ENCODE assay signal across 8 cellular contexts in genomic region chr16:3152022-3152272, GRCh38. TPM values are rescaled to one million over a fixed set of nuclear protein-coding genes. Genes with fewer than 3 reads are reported as not detected.
DNase-seq lines count a peak whose midpoint lies in the region; ATAC-seq and TF ChIP-seq lines count a peak whose summit lies in the region.

No MANE protein-coding gene starts in this region.

- no peak overlapping the region for H3K27ac ChIP-seq in A673 (ENCODE audit: low read depth, low read length, poor library complexity, severe bottlenecking)

- no peaks in the 10 kb centered on the region for H3K27me3 ChIP-seq in A673 (replicated peaks; ENCODE audit: insufficient read depth, low read depth, low read length, poor library complexity)

- H3K4me1 Mint-ChIP-seq in memory B cell = peaks cover 16% of the 10 kb centered on the region

- ATAC-seq in memory B cell (ENCODE audit: low read depth) (no peak), left colon (no peak), HG03045 (IDR thresholded peaks at IDR 0.05; ENCODE audit: unreplicated experiment) (no peak)

- no peak for TF ChIP-seq CTCF in A673 (conservative IDR thresholded peaks at IDR 0.05; ENCODE audit: low read depth, low read length)
- no peak for TF ChIP-seq CTCF in astrocyte of the spinal cord (IDR thresholded peaks at IDR 0.05; ENCODE audit: low read depth, low read length)

- DNase-seq in A673 (ENCODE audit: low spot score) (peak; percentile 76), astrocyte of the spinal cord (ENCODE audit: low read depth, low spot score) (no peak), memory B cell (ENCODE audit: low spot score in 2 of 2) (no peak), left colon (no peak), HuH-7.5 (ENCODE audit: low spot score) (no peak), kidney glomerular epithelial cell (lab: John Stamatoyannopoulos, UW) (no peak)
- DNase-seq in Jurkat, Clone E6-1 (ENCODE audit: low read depth, low spot score) = no peak

- POLR2A ChIA-PET in A673 (lab: Charles Lee; ENCODE audit: low non-redundant PET) = no interaction called here

- peaks cover 3% of the 10 kb centered on the region for H3K36me3 Mint-ChIP-seq in memory B cell

- in situ Hi-C loops in astrocyte of the spinal cord (cut with HindIII; ENCODE audit: low sequenced_read_pairs) = no loop called here

- peak overlapping the region; percentile 63 for H3K4me3 ChIP-seq in A673 (ENCODE audit: low read depth, low read length, poor library complexity, severe bottlenecking)
- peak overlapping the region; percentile 50 for H3K4me3 ChIP-seq in Jurkat, Clone E6-1 (ENCODE audit: low read length)
- peak overlapping the region; percentile 50 for H3K4me3 ChIP-seq in astrocyte of the spinal cord (ENCODE audit: low read depth, low read length)

- H3K4me1 ChIP-seq in A673 (ENCODE audit: insufficient read depth, low read length, poor library complexity, severe bottlenecking) = no peaks in the 10 kb centered on the region

- H3K36me3 ChIP-seq in A673 (ENCODE audit: insufficient read depth, low read length, poor library complexity, severe bottlenecking) = no peaks in the 10 kb centered on the region

- no TSS peak for BruUV-seq in A673 (replicated peaks; lab: Mats Ljungman, UMichigan)

- H3K4me3 Mint-ChIP-seq in memory B cell = peak overlapping the region; percentile 65

- H3K9me3 Mint-ChIP-seq in memory B cell = peaks cover 2% of the 10 kb centered on the region

- H3K9me3 ChIP-seq in A673 (ENCODE audit: low read depth, low read length, poor library complexity, severe bottlenecking) = no peaks in the 10 kb centered on the region

- intact Hi-C loops in A673 (cut with micrococcal nuclease; ENCODE audit: unreplicated experiment) = loop anchor here (10.0 kb wide), 1 partner anchor 97 kb away; no protein-coding TSS in a partner anchor
- intact Hi-C loops in left colon (cut with DNase I, micrococcal nuclease) = no loop called here

- peak overlapping the region; percentile 95 for H3K27ac Mint-ChIP-seq in memory B cell

- peaks cover 1% of the 10 kb centered on the region for H3K27me3 Mint-ChIP-seq in memory B cell

- CTCF ChIA-PET in A673 (lab: Charles Lee) = no interaction called here

RNA-seq across cellular contexts. Expression of gene ZNF213, which starts 17.1 kb away (rescaled TPM):
- total RNA-seq in A673 (2021) (16.0 and 16.1 TPM in 2 replicates), left colon (10 to 100 TPM; 12.3 to 13.8 TPM)
- 6.8 TPM for polyA plus RNA-seq in Jurkat, Clone E6-1 (2012; ENCODE audit: insufficient read depth, insufficient read length)

RNA-seq across cellular contexts. Expression of gene OR1F1, which starts 36.1 kb away (rescaled TPM):
- total RNA-seq in A673 (2021) (not detected in 2 replicates), left colon (not detected)
- polyA plus RNA-seq in Jurkat, Clone E6-1 (2012; ENCODE audit: insufficient read depth, insufficient read length) = not detected

RNA-seq across cellular contexts. Expression of gene ZNF205, which starts 39.6 kb away (rescaled TPM):
- total RNA-seq in A673 (2021) = 16.8 and 19.0 TPM in 2 replicates
- polyA plus RNA-seq in Jurkat, Clone E6-1 (2012; ENCODE audit: insufficient read depth, insufficient read length) = not detected
- total RNA-seq in left colon = 1 to 10 TPM; 8.2 to 9.6 TPM

RNA-seq across cellular contexts. Expression of gene ZSCAN10, which starts 52.9 kb away (rescaled TPM):
- total RNA-seq in A673 (2021) = not detected in 2 replicates
- polyA plus RNA-seq in Jurkat, Clone E6-1 (2012; ENCODE audit: insufficient read depth, insufficient read length) = not detected
- total RNA-seq in left colon = not detected
